In genomic region chr10:131892817-131893675, GRCh38 we compare ENCODE assay signal across 24 cellular contexts.
"Had no signal": no experiment of that assay in that cellular context is flagged by ENCODE, and none has a peak within 500 bp of the region (broad histone marks: within the 10 kb centered on the region; RNA-seq: fewer than 3 reads in every experiment).

No MANE protein-coding gene starts in this region.

- H3K4me2 ChIP-seq: hepatocyte had no signal

- H3K4me3 ChIP-seq: breast epithelium, colonic mucosa, esophagus muscularis mucosa, hepatocyte, left ventricle myocardium inferior, prostate gland, right atrium auricular region, thyroid gland, upper lobe of right lung had no signal

- H3K27me3 ChIP-seq: colonic mucosa, hepatocyte, right atrium auricular region, thyroid gland had no signal

- FAIRE-seq: frontal cortex, TTC549 had no signal

- H3K9me3 ChIP-seq: breast epithelium, colonic mucosa, esophagus muscularis mucosa, left ventricle myocardium inferior, prostate gland, right atrium auricular region, thyroid gland, upper lobe of right lung had no signal

- H3K36me3 ChIP-seq: breast epithelium, colonic mucosa, esophagus muscularis mucosa, left ventricle myocardium inferior, prostate gland, right atrium auricular region, thyroid gland, upper lobe of right lung had no signal

- DNase-seq: activated CD8-positive, alpha-beta memory T cell treated with anti-CD3 and anti-CD28 coated beads for 24 hours; activated CD8-positive, alpha-beta memory T cell treated with anti-CD3 and anti-CD28 coated beads, Interleukin-2, amount 50 U/mL, for 4 hours; activated naive CD4-positive, alpha-beta T cell; activated naive CD8-positive, alpha-beta T cell treated with anti-CD3 and anti-CD28 coated beads for 36 hours; activated T-cell treated with anti-CD3 and anti-CD28 coated beads, Interleukin-2, amount 50 U/mL, for 24 hours; amniotic stem cell; colonic mucosa; glutamatergic neuron; left ventricle myocardium inferior; mammary epithelial cell; stimulated activated CD4-positive, alpha-beta T cell treated with anti-CD3 and anti-CD28 coated beads, Interleukin-12 subunit alpha, Interleukin-12 subunit beta, amount 100 ng/mL, for 4 hours; stimulated activated CD4-positive, alpha-beta T cell treated with anti-CD3 and anti-CD28 coated beads, Interleukin-4, amount 100 ng/mL, for 4 hours; substantia nigra; thyroid gland; upper lobe of right lung had no signal

- H3K79me2 ChIP-seq: hepatocyte had no signal

- H2AFZ ChIP-seq: hepatocyte had no signal

- H3K4me1 ChIP-seq: breast epithelium, colonic mucosa, esophagus muscularis mucosa, left ventricle myocardium inferior, prostate gland, right atrium auricular region, thyroid gland, upper lobe of right lung had no signal

- H3K27ac ChIP-seq: breast epithelium, colonic mucosa, esophagus muscularis mucosa, hepatocyte, left ventricle myocardium inferior, prostate gland, right atrium auricular region, thyroid gland, upper lobe of right lung had no signal

- ATAC-seq: naive thymus-derived CD8-positive, alpha-beta T cell; upper lobe of right lung; WTC11 had no signal
